ENCODE assay signal across 26 cellular contexts in genomic region chr5:1413211-1413610, GRCh38. TPM values are rescaled to one million over a fixed set of nuclear protein-coding genes. Genes with fewer than 3 reads are reported as not detected.
"Had no signal": no experiment of that assay in that cellular context is flagged by ENCODE, and none has a peak within 500 bp of the region (broad histone marks: within the 10 kb centered on the region; RNA-seq: fewer than 3 reads in every experiment).

No MANE protein-coding gene starts in this region.

- H3K9me3 Mint-ChIP-seq: activated B cell treated with CpG ODN at 0.5 μM for 24 hours; activated CD4-positive, alpha-beta T cell treated with anti-CD3 and anti-CD28 coated beads, Interleukin-2, amount 10 ng/mL, durations not matched to agents 24 days and 14 days; activated naive CD8-positive, alpha-beta T cell treated with anti-CD3 and anti-CD28 coated beads, Interleukin-2, amount 50 U/mL, for 24 hours; activated T-cell treated with anti-CD3 and anti-CD28 coated beads, Interleukin-2, amount 50 U/mL, for 24 hours; activated T-helper 1 cell treated with anti-CD3 and anti-CD28 coated beads, Interleukin-12 subunit alpha, Interleukin-12 subunit beta, Interleukin-2, Interleukin-4 antibody, amounts not matched to agents 30 ng/mL and 10 ng/mL and 1 ng/mL, durations not matched to agents 14 hours and 24 hours and 36 hours had no signal

- ATAC-seq: activated CD8-positive, alpha-beta memory T cell treated with anti-CD3 and anti-CD28 coated beads, Interleukin-2, amount 10 ng/mL, durations not matched to agents 7 days and 5 days; activated naive CD4-positive, alpha-beta T cell treated with anti-CD3 and anti-CD28 coated beads, Interleukin-2, amount 50 U/mL, for 72 hours; activated naive CD8-positive, alpha-beta T cell treated with anti-CD3 and anti-CD28 coated beads, Interleukin-2, amount 50 U/mL, for 24 hours; PC-3; SK-N-SH treated with all-trans-retinoic acid at 6 μM for 48 hours had no signal

- H3K27me3 ChIP-seq: cardiac muscle cell had no signal

- DNase-seq: activated B cell treated with CpG ODN at 0.5 μM for 24 hours; activated CD4-positive, alpha-beta T cell treated with anti-CD3 and anti-CD28 coated beads for 1 hour; activated CD4-positive, alpha-beta T cell treated with anti-CD3 and anti-CD28 coated beads, Interleukin-2, amount 10 ng/mL, durations not matched to agents 24 days and 14 days; activated CD4-positive, alpha-beta T cell treated with anti-CD3 and anti-CD28 coated beads, Interleukin-2, amount 50 U/mL, for 48 hours; activated CD8-positive, alpha-beta memory T cell treated with anti-CD3 and anti-CD28 coated beads, Interleukin-2, amount 10 ng/mL, durations not matched to agents 7 days and 5 days; activated effector memory CD4-positive, alpha-beta T cell treated with anti-CD3 and anti-CD28 coated beads, Interleukin-2, amount 50 U/mL, for 16 hours; activated naive CD4-positive, alpha-beta T cell treated with Interleukin-2 at 50 U/mL for 16 hours; activated naive CD8-positive, alpha-beta T cell treated with anti-CD3 and anti-CD28 coated beads, Interleukin-2, amount 50 U/mL, for 24 hours; activated T-cell treated with anti-CD3 and anti-CD28 coated beads, Interleukin-2, amount 50 U/mL, for 24 hours; amniotic stem cell; brain microvascular endothelial cell; Kasumi-1; NCI-H146; NCI-H187 treated with DMSO at 0.1 percent for 48 hours; NCI-H2081 treated with DMSO at 0.1 percent for 48 hours; NCI-H446; NCI-H524; PC-3; SHP77; SW 1271 had no signal

- H3K27me3 Mint-ChIP-seq: activated CD4-positive, alpha-beta T cell treated with anti-CD3 and anti-CD28 coated beads, Interleukin-2, amount 10 ng/mL, durations not matched to agents 24 days and 14 days; activated CD8-positive, alpha-beta memory T cell treated with anti-CD3 and anti-CD28 coated beads, Interleukin-2, amount 10 ng/mL, durations not matched to agents 7 days and 5 days had no signal

- H3K27ac Mint-ChIP-seq: activated B cell treated with CpG ODN at 0.5 μM for 24 hours; activated CD4-positive, alpha-beta T cell treated with anti-CD3 and anti-CD28 coated beads, Interleukin-2, amount 10 ng/mL, durations not matched to agents 24 days and 14 days; activated CD8-positive, alpha-beta memory T cell treated with anti-CD3 and anti-CD28 coated beads, Interleukin-2, amount 10 ng/mL, durations not matched to agents 7 days and 5 days; activated naive CD4-positive, alpha-beta T cell treated with anti-CD3 and anti-CD28 coated beads, Interleukin-2, amount 50 U/mL, for 72 hours; activated naive CD8-positive, alpha-beta T cell treated with anti-CD3 and anti-CD28 coated beads, Interleukin-2, amount 50 U/mL, for 24 hours; activated T-cell treated with anti-CD3 and anti-CD28 coated beads, Interleukin-2, amount 50 U/mL, for 24 hours; activated T-helper 1 cell treated with anti-CD3 and anti-CD28 coated beads, Interleukin-12 subunit alpha, Interleukin-12 subunit beta, Interleukin-2, Interleukin-4 antibody, amounts not matched to agents 30 ng/mL and 10 ng/mL and 1 ng/mL, durations not matched to agents 14 hours and 24 hours and 36 hours had no signal

- H3K36me3 Mint-ChIP-seq: activated CD8-positive, alpha-beta memory T cell treated with anti-CD3 and anti-CD28 coated beads, Interleukin-2, amount 10 ng/mL, durations not matched to agents 7 days and 5 days; activated naive CD4-positive, alpha-beta T cell treated with anti-CD3 and anti-CD28 coated beads, Interleukin-2, amount 50 U/mL, for 72 hours had no signal

- H3K4me3 ChIP-seq: cardiac muscle cell, SJSA1 had no signal

- H3K36me3 ChIP-seq: brain microvascular endothelial cell, cardiac muscle cell, SJSA1 had no signal

- H3K27ac ChIP-seq: brain microvascular endothelial cell, cardiac muscle cell, SJSA1 had no signal

- H3K4me3 Mint-ChIP-seq: activated B cell treated with CpG ODN at 0.5 μM for 24 hours; activated CD4-positive, alpha-beta T cell treated with anti-CD3 and anti-CD28 coated beads, Interleukin-2, amount 10 ng/mL, durations not matched to agents 24 days and 14 days; activated CD8-positive, alpha-beta memory T cell treated with anti-CD3 and anti-CD28 coated beads, Interleukin-2, amount 10 ng/mL, durations not matched to agents 7 days and 5 days; activated naive CD8-positive, alpha-beta T cell treated with anti-CD3 and anti-CD28 coated beads, Interleukin-2, amount 50 U/mL, for 24 hours; activated T-cell treated with anti-CD3 and anti-CD28 coated beads, Interleukin-2, amount 50 U/mL, for 24 hours; activated T-helper 1 cell treated with anti-CD3 and anti-CD28 coated beads, Interleukin-12 subunit alpha, Interleukin-12 subunit beta, Interleukin-2, Interleukin-4 antibody, amounts not matched to agents 30 ng/mL and 10 ng/mL and 1 ng/mL, durations not matched to agents 14 hours and 24 hours and 36 hours had no signal

- H3K4me1 ChIP-seq: SJSA1 had no signal

RNA-seq across cellular contexts. Expression of gene SLC6A3, which starts 32.0 kb away (rescaled TPM):
- total RNA-seq: activated CD4-positive, alpha-beta T cell treated with anti-CD3 and anti-CD28 coated beads, Interleukin-2, amount 10 ng/mL, durations not matched to agents 24 days and 14 days; activated naive CD4-positive, alpha-beta T cell treated with anti-CD3 and anti-CD28 coated beads, Interleukin-2, amount 50 U/mL, for 72 hours; activated T-helper 1 cell treated with anti-CD3 and anti-CD28 coated beads, Interleukin-12 subunit alpha, Interleukin-12 subunit beta, Interleukin-2, Interleukin-4 antibody, amounts not matched to agents 30 ng/mL and 10 ng/mL and 1 ng/mL, durations not matched to agents 14 hours and 24 hours and 36 hours; cardiac muscle cell; PC-3; SJSA1; T-helper 1 cell treated with Interleukin-12 subunit alpha and Interleukin-12 subunit beta and Interleukin-4 antibody, amounts not matched to agents 30 ng/mL and 1 ng/mL, for 36 hours had no signal
- polyA plus RNA-seq: cardiac muscle cell had no signal
